In the genomic region with DNA sequence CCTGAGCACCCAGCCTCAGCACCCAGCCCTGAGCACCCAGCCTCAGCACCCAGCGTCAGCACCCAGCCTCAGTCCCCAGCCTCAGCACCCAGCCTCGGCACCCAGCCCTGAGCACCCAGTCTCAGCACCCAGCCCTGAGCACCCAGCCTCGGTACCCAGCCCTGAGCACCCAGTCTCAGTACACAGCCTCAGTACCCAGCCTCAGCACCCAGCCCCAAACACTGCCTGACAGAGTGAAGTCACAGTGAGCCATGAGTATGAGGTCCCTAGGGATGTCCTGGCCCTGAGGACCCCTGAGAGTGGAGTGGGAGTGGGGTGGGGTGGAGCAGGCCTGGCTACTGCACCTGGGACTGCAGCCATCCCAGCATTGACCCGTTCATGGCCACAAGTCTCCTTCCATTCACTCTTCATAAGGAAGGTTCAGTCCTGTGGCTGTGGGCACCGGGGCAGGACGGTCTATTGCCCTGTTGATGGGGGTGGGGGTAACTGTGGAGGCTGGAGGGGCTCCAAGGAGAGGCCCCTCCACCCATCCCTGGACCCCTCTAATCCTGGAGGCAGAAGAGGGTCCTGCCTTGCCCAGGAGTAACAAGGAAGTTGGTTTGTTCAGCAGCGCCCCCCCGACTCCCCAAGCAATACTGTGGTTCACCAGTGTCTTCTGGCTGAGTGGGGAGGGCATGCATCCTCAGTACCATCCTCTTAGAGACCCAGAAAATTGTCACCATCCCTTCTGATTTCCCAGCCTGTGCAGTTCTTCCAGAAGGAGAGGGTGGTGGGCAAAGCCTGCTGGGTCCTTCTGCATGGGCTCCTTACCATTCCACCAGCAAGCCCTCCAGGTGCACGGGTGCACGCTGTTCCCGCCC, we compare ENCODE assay signal across 23 cellular contexts.
DNase-seq lines count a peak whose midpoint lies in the region; ATAC-seq, FAIRE-seq and TF ChIP-seq lines count a peak whose summit lies in the region.
"Had no signal": no experiment of that assay in that cellular context is flagged by ENCODE, and none has a peak within 500 bp of the region (broad histone marks: within the 10 kb centered on the region; RNA-seq: fewer than 3 reads in every experiment).

No MANE protein-coding gene starts in this region.

- no peaks in the 10 kb centered on the region for H3K9me3 Mint-ChIP-seq in WTC11
- H3K9me3 Mint-ChIP-seq: activated naive CD4-positive, alpha-beta T cell treated with anti-CD3 and anti-CD28 coated beads, Interleukin-2, amount 10 ng/mL, durations not matched to agents 7 days and 5 days; GM23338; naive thymus-derived CD4-positive, alpha-beta T cell had no signal

- DNase-seq in activated CD8-positive, alpha-beta memory T cell treated with anti-CD3 and anti-CD28 coated beads, Interleukin-2, amount 50 U/mL, for 4 hours: peak; percentile 6
- DNase-seq in activated CD8-positive, alpha-beta memory T cell treated with anti-CD3 and anti-CD28 coated beads for 24 hours: no peak
- DNase-seq in WTC11 (ENCODE audit: low spot score) (peak; percentile 5), HepG2 (ENCODE audit: low spot score) (no peak), testis (peak; percentile 10), OCI-M2 (lab: John Stamatoyannopoulos, UW; ENCODE audit: unreplicated experiment) (no peak), dermis blood vessel endothelial cell (no peak), EL (no peak)
- DNase-seq: activated naive CD4-positive, alpha-beta T cell treated with anti-CD3 and anti-CD28 coated beads, Interleukin-2, amount 10 ng/mL, durations not matched to agents 7 days and 5 days; naive thymus-derived CD4-positive, alpha-beta T cell; NCI-H1092 treated with DMSO at 0.1 percent for 48 hours; NCI-H526; stimulated activated CD4-positive, alpha-beta T cell treated with anti-CD3 and anti-CD28 coated beads, Interleukin-4, amount 100 ng/mL, for 1 hour had no signal

- H3K4me1 Mint-ChIP-seq in WTC11: no peaks in the 10 kb centered on the region
- H3K4me1 Mint-ChIP-seq: activated naive CD4-positive, alpha-beta T cell treated with anti-CD3 and anti-CD28 coated beads, Interleukin-2, amount 10 ng/mL, durations not matched to agents 7 days and 5 days; GM23338 had no signal

- in situ Hi-C loops in HepG2 (cut with HindIII; ENCODE audit: extremely low pct_ligation_motif_present, low pct_unique_long_range_greater_than_20kb): no loop called here

- no peak overlapping the region for H2AFZ ChIP-seq in HepG2 (ENCODE audit: low read length)
- H2AFZ ChIP-seq: GM23338, parathyroid adenoma had no signal

- peaks cover 8% of the 10 kb centered on the region; the same call in 1 of the 2 replicates for H3K4me1 ChIP-seq in HepG2 (ENCODE audit: insufficient read depth, low read length)
- peaks cover 10% of the 10 kb centered on the region for H3K4me1 ChIP-seq in testis
- H3K4me1 ChIP-seq: parathyroid adenoma had no signal

- H3K27me3 ChIP-seq in HepG2 (ENCODE audit: control insufficient read depth in 1 of 2, insufficient read depth in 2 of 2, low read length in 2 of 2): no peaks in the 10 kb centered on the region
- H3K27me3 ChIP-seq in testis: no peaks in the 10 kb centered on the region
- H3K27me3 ChIP-seq: heart right ventricle, vagina had no signal

- no TSS peak for BruUV-seq in HepG2 (replicated peaks; lab: Mats Ljungman, UMichigan)

- H3K4me3 ChIP-seq in HepG2 (replicated peaks in 1 of 3; ENCODE audit: insufficient read depth in 1 of 3, low read depth in 2 of 3, low read length in 3 of 3) (no peak overlapping the region), testis (no peak overlapping the region)
- H3K4me3 ChIP-seq: A549, GM23338, heart right ventricle, K562, vagina had no signal

- TF ChIP-seq RAD21 in HepG2 (CRISPR knock-in tag; IDR thresholded peaks at IDR 0.05): no peak

- ATAC-seq in WTC11 (no peak), HepG2 (no peak)
- ATAC-seq: GM23338, K562 had no signal

- intact Hi-C loops in HepG2 (cut with micrococcal nuclease; ENCODE audit: unreplicated experiment): no loop called here
- intact Hi-C loops in testis (cut with DNase I; ENCODE audit: low total_unique reads): no loop called here

- no peak overlapping the region for H3K27ac Mint-ChIP-seq in WTC11
- H3K27ac Mint-ChIP-seq: activated naive CD4-positive, alpha-beta T cell treated with anti-CD3 and anti-CD28 coated beads, Interleukin-2, amount 10 ng/mL, durations not matched to agents 7 days and 5 days; GM23338; naive thymus-derived CD4-positive, alpha-beta T cell had no signal

- H3K36me3 ChIP-seq in HepG2 (replicated peaks in 1 of 2; ENCODE audit: control insufficient read depth in 1 of 2, insufficient read depth in 2 of 2, low read length in 2 of 2) (no peaks in the 10 kb centered on the region), testis (ENCODE audit: low read depth, missing control alignments) (no peaks in the 10 kb centered on the region)
- H3K36me3 ChIP-seq: vagina had no signal

- no peaks in the 10 kb centered on the region for H3K79me2 ChIP-seq in HepG2 (ENCODE audit: insufficient read depth, low read length)
- H3K79me2 ChIP-seq: parathyroid adenoma had no signal

- POLR2A ChIA-PET in WTC11 (lab: Charles Lee): no interaction called here
- POLR2A ChIA-PET in HepG2 (lab: Yijun Ruan, JAX): no interaction called here

- no peaks in the 10 kb centered on the region for H4K20me1 ChIP-seq in HepG2 (ENCODE audit: insufficient read depth, low read length)

- no peak overlapping the region for H3K4me3 Mint-ChIP-seq in WTC11
- H3K4me3 Mint-ChIP-seq: activated naive CD4-positive, alpha-beta T cell treated with anti-CD3 and anti-CD28 coated beads, Interleukin-2, amount 10 ng/mL, durations not matched to agents 7 days and 5 days; GM23338 had no signal

- CTCF ChIA-PET in WTC11 (lab: Charles Lee): interaction anchor here (0.6 to 1.9 kb wide), 7 partner anchors 10 to 360 kb away, joined by 3 to 14 read pairs (median 6); no protein-coding TSS in a partner anchor
- CTCF ChIA-PET in HepG2 (lab: Yijun Ruan, JAX; ENCODE audit: low intra/inter-chr PET ratio, low total read pairs): no interaction called here

- H3K9ac ChIP-seq in HepG2 (ENCODE audit: insufficient read depth, low read depth, low read length): no peak overlapping the region
- H3K9ac ChIP-seq: parathyroid adenoma had no signal

- H3K36me3 Mint-ChIP-seq in WTC11: no peaks in the 10 kb centered on the region
- H3K36me3 Mint-ChIP-seq: activated naive CD4-positive, alpha-beta T cell treated with anti-CD3 and anti-CD28 coated beads, Interleukin-2, amount 10 ng/mL, durations not matched to agents 7 days and 5 days; naive thymus-derived CD4-positive, alpha-beta T cell had no signal

- WGBS in HepG2 (ENCODE audit: low lambda C conversion rate): 100% methylated on average over 1 of the region's 11 CpGs
- 94 to 95% methylated on average over 8 to 11 of the region's 11 CpGs for WGBS in testis, 2 donors

- no peaks in the 10 kb centered on the region for H3K27me3 Mint-ChIP-seq in WTC11 (ENCODE audit: low read depth)
- H3K27me3 Mint-ChIP-seq: naive thymus-derived CD4-positive, alpha-beta T cell had no signal

- TF ChIP-seq CTCF in WTC11 (IDR thresholded peaks at IDR 0.05) (no peak), HepG2 (CRISPR knock-in tag; IDR thresholded peaks at IDR 0.05) (no peak), testis (IDR thresholded peaks at IDR 0.05) (no peak)

- no peak overlapping the region for H3K4me2 ChIP-seq in HepG2 (ENCODE audit: low read depth, low read length)
- H3K4me2 ChIP-seq: A549, GM23338 had no signal

- TF ChIP-seq EP300 in HepG2 (IDR thresholded peaks at IDR 0.05; ENCODE audit: low read depth in 2 of 2, low read length in 2 of 2) (no peak), HepG2 (CRISPR knock-in tag; IDR thresholded peaks at IDR 0.05; ENCODE audit: borderline replicate concordance) (no peak)

- H3K27ac ChIP-seq in HepG2 (ENCODE audit: extremely low read length, insufficient read depth, low read length): no peak overlapping the region
- H3K27ac ChIP-seq in testis: no peak overlapping the region
- H3K27ac ChIP-seq: A549, C4-2B, heart right ventricle, parathyroid adenoma, vagina had no signal

- TF ChIP-seq POLR2A in HepG2 (IDR thresholded peaks at IDR 0.05; ENCODE audit: insufficient read depth in 1 of 2, low read depth in 2 of 2, low read length in 2 of 2) (no peak), testis (IDR thresholded peaks at IDR 0.05) (no peak)

- FAIRE-seq in HepG2 (lab: Jason Lieb, UNC): no peak
- FAIRE-seq: A549, endometrium, G401.6, GM19239, K562 had no signal

- no peaks in the 10 kb centered on the region for H3K9me3 ChIP-seq in HepG2 (ENCODE audit: low read length)
- no peaks in the 10 kb centered on the region for H3K9me3 ChIP-seq in testis
- H3K9me3 ChIP-seq: A549, heart right ventricle, vagina had no signal

TF ChIP-seq in WTC11, 78 proteins besides CTCF, POLR2A, EP300 and RAD21 (continues in another document):
- no peak for TF ChIP-seq ZNF219 (CRISPR knock-in tag; IDR thresholded peaks at IDR 0.05; ENCODE audit: borderline replicate concordance)
- no peak for TF ChIP-seq FOXP1 (CRISPR knock-in tag; IDR thresholded peaks at IDR 0.05; ENCODE audit: borderline replicate concordance)
- no peak for TF ChIP-seq SOX15 (CRISPR knock-in tag; IDR thresholded peaks at IDR 0.05)
- TF ChIP-seq, protein P1, sequence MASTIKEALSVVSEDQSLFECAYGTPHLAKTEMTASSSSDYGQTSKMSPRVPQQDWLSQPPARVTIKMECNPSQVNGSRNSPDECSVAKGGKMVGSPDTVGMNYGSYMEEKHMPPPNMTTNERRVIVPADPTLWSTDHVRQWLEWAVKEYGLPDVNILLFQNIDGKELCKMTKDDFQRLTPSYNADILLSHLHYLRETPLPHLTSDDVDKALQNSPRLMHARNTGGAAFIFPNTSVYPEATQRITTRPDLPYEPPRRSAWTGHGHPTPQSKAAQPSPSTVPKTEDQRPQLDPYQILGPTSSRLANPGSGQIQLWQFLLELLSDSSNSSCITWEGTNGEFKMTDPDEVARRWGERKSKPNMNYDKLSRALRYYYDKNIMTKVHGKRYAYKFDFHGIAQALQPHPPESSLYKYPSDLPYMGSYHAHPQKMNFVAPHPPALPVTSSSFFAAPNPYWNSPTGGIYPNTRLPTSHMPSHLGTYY (CRISPR knock-in tag; IDR thresholded peaks at IDR 0.05): no peak

TF ChIP-seq in HepG2, 621 proteins besides CTCF, POLR2A, EP300 and RAD21:
- no peak for TF ChIP-seq POGZ (CRISPR knock-in tag; IDR thresholded peaks at IDR 0.05)
- peak; percentile 97 for TF ChIP-seq ZSCAN21 (CRISPR knock-in tag; IDR thresholded peaks at IDR 0.05; ENCODE audit: borderline replicate concordance)
- TF ChIP-seq DNMT1 (CRISPR knock-in tag; IDR thresholded peaks at IDR 0.05): no peak
- no peak for TF ChIP-seq HMG20A (CRISPR knock-in tag; IDR thresholded peaks at IDR 0.05; ENCODE audit: borderline replicate concordance)

Comparison
In these comparisons a context has a peak if more than half of its experiments do, and no peak if none do; other contexts are left out.
1. DNase-seq: peak in activated CD8-positive, alpha-beta memory T cell treated with anti-CD3 and anti-CD28 coated beads, Interleukin-2, amount 50 U/mL, for 4 hours (single experiment), WTC11 (single experiment) and testis (single experiment); none in activated CD8-positive, alpha-beta memory T cell treated with anti-CD3 and anti-CD28 coated beads for 24 hours (single experiment), HepG2 (single experiment), OCI-M2 (single experiment), dermis blood vessel endothelial cell (single experiment) and EL (single experiment).